In the genomic region with DNA sequence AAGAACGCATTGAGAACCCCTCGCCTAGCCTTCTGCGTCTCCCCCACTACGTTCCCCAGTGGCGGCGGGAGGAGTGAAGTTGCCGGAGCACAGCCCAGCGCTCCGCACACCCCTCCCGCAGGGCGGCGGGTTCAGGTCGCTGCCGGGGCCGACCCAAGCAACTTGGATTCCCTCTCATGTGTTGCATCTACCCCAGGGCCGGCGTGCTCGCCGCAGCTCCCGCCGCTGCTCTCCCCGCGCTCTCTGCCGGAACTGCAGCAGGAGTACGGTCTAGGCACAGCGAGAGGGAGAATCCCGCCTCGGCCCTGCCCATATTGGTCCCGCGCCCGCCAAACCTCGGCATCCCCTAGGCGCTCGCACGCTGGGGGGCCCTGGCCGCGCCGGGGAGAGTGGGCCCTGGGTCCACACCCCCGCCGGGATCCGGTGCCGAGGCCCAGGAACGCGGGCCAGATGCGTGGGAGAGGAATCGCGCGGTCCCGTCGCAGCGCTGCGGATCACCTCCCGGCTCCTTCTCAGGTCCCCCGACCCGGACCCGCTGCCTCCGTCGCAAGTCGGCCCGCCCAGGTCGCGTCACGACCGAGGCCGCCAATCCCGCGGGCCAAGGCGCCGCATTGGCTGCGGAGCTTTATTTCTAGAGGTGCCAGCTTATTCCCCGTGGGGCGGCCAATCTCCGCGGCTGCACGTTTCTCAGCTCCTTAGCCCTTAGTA, we compare ENCODE assay signal across 8 cellular contexts. TPM values are rescaled to one million over a fixed set of nuclear protein-coding genes. Genes with fewer than 3 reads are reported as not detected.
DNase-seq lines count a peak whose midpoint lies in the region; ATAC-seq and TF ChIP-seq lines count a peak whose summit lies in the region.

No MANE protein-coding gene starts in this region.

- H2AFZ ChIP-seq in trophoblast cell (ENCODE audit: insufficient read depth, low read length, poor library complexity), result peak overlapping the region; percentile 98

- H3K9ac ChIP-seq in SK-N-MC (ENCODE audit: insufficient read length) (peak overlapping the region; percentile 68), trophoblast cell (ENCODE audit: low read length) (peak overlapping the region; percentile 78)

- intact Hi-C loops in transverse colon (cut with DNase I; ENCODE audit: low total_unique reads), result no loop called here

- H3K27ac Mint-ChIP-seq in activated naive CD8-positive, alpha-beta T cell treated with anti-CD3 and anti-CD28 coated beads, Interleukin-2, amount 10 ng/mL, durations not matched to agents 7 days and 5 days, result peak overlapping the region; percentile 99

- peak overlapping the region; percentile 90 for H2BK120ac ChIP-seq in trophoblast cell (ENCODE audit: insufficient read depth, low read length, poor library complexity)

- peak; percentile 86 for TF ChIP-seq POLR2A in transverse colon (IDR thresholded peaks at IDR 0.05)

- H2BK12ac ChIP-seq in trophoblast cell (ENCODE audit: low read length), result peak overlapping the region; percentile 68

- peak overlapping the region; percentile 84 for H3K4me2 ChIP-seq in trophoblast cell (ENCODE audit: low read length)

- peaks cover 6% of the 10 kb centered on the region for H3K27me3 Mint-ChIP-seq in activated naive CD8-positive, alpha-beta T cell treated with anti-CD3 and anti-CD28 coated beads, Interleukin-2, amount 10 ng/mL, durations not matched to agents 7 days and 5 days

- peaks cover 6% of the 10 kb centered on the region for H3K36me3 Mint-ChIP-seq in activated naive CD8-positive, alpha-beta T cell treated with anti-CD3 and anti-CD28 coated beads, Interleukin-2, amount 10 ng/mL, durations not matched to agents 7 days and 5 days

- H4K12ac ChIP-seq in trophoblast cell (ENCODE audit: low read depth, low read length), result peak overlapping the region; percentile 96

- peaks cover 45% of the 10 kb centered on the region for H3K27me3 ChIP-seq in cardiac muscle cell
- H3K27me3 ChIP-seq in trophoblast cell (ENCODE audit: insufficient read depth, low read length), result peaks cover 2% of the 10 kb centered on the region
- no peaks in the 10 kb centered on the region for H3K27me3 ChIP-seq in transverse colon

- TF ChIP-seq EP300 in transverse colon (IDR thresholded peaks at IDR 0.05; ENCODE audit: low read depth), result no peak

- H4K8ac ChIP-seq in trophoblast cell (ENCODE audit: low read depth, low read length), result peak overlapping the region; percentile 72

- H2BK5ac ChIP-seq in trophoblast cell (ENCODE audit: low read depth, low read length, poor library complexity), result peak overlapping the region; percentile 60

- no peaks in the 10 kb centered on the region for H3K4me1 ChIP-seq in cardiac muscle cell (ENCODE audit: low read depth)
- H3K4me1 ChIP-seq in trophoblast cell (ENCODE audit: control insufficient read depth in 1 of 2, insufficient read depth in 2 of 2, low read length in 2 of 2), result peaks cover 2 to 6% of the 10 kb centered on the region in 2 experiments
- peaks cover 6 to 27% (median 18%) of the 10 kb centered on the region in 4 donors for H3K4me1 ChIP-seq in transverse colon

- H3K4me3 ChIP-seq in SK-N-MC (peak overlapping the region; percentile 78), cardiac muscle cell (peak overlapping the region; percentile 82), trophoblast cell (ENCODE audit: low read depth, low read length) (peak overlapping the region; percentile 90), transverse colon (peak overlapping the region; percentile 67 to 92 (median 82))

- H3K4me1 Mint-ChIP-seq in activated naive CD8-positive, alpha-beta T cell treated with anti-CD3 and anti-CD28 coated beads, Interleukin-2, amount 10 ng/mL, durations not matched to agents 7 days and 5 days, result peaks cover 23% of the 10 kb centered on the region

- H3K14ac ChIP-seq in trophoblast cell (ENCODE audit: low read length), result peak overlapping the region; percentile 94

- H3K18ac ChIP-seq in trophoblast cell (ENCODE audit: low read length), result peak overlapping the region; percentile 89

- ATAC-seq in activated naive CD8-positive, alpha-beta T cell treated with anti-CD3 and anti-CD28 coated beads, Interleukin-2, amount 10 ng/mL, durations not matched to agents 7 days and 5 days (ENCODE audit: low read depth), result peak; percentile 53

- H4K91ac ChIP-seq in trophoblast cell (ENCODE audit: low read depth, low read length), result peak overlapping the region; percentile 84

- TF ChIP-seq CTCF in cardiac muscle cell (IDR thresholded peaks at IDR 0.05; ENCODE audit: low read depth, low read length), result no peak
- peak in 3 of 5 experiments; percentile 6 to 44 (median 22) for TF ChIP-seq CTCF in transverse colon (IDR thresholded peaks at IDR 0.05)

- H3K4me3 Mint-ChIP-seq in activated naive CD8-positive, alpha-beta T cell treated with anti-CD3 and anti-CD28 coated beads, Interleukin-2, amount 10 ng/mL, durations not matched to agents 7 days and 5 days, result peak overlapping the region; percentile 98

- peak overlapping the region; percentile 86 for H3K4ac ChIP-seq in trophoblast cell (ENCODE audit: low read depth, low read length)

- no peak overlapping the region for H3K23ac ChIP-seq in trophoblast cell (ENCODE audit: low read length)

- 0 out of 2 replicates have a peak overlapping the region, but pooled peaks have one; percentile 1 for H3K27ac ChIP-seq in SK-N-MC
- H3K27ac ChIP-seq in cardiac muscle cell, result no peak overlapping the region
- H3K27ac ChIP-seq in trophoblast cell (ENCODE audit: low read depth, low read length), result peak overlapping the region; percentile 27
- H3K27ac ChIP-seq in transverse colon, result peak overlapping the region; percentile 77 to 92 (median 90)

- no peaks in the 10 kb centered on the region for H3K9me3 ChIP-seq in SK-N-MC (ENCODE audit: low read depth, low read length)
- no peaks in the 10 kb centered on the region for H3K9me3 ChIP-seq in cardiac muscle cell (ENCODE audit: low read depth)
- H3K9me3 ChIP-seq in trophoblast cell (ENCODE audit: insufficient read depth, low read depth, low read length), result no peaks in the 10 kb centered on the region
- H3K9me3 ChIP-seq in transverse colon, result no peaks in the 10 kb centered on the region

- H3K36me3 ChIP-seq in SK-N-MC (ENCODE audit: insufficient read depth, low read length) (no peaks in the 10 kb centered on the region), cardiac muscle cell (no peaks in the 10 kb centered on the region), trophoblast cell (ENCODE audit: control insufficient read depth in 1 of 2, insufficient read depth in 2 of 2, low read length in 2 of 2) (peaks cover 0 to 3% of the 10 kb centered on the region in 2 experiments), transverse colon (no peaks in the 10 kb centered on the region)

- POLR2A ChIA-PET in activated naive CD8-positive, alpha-beta T cell treated with anti-CD3 and anti-CD28 coated beads, Interleukin-2, amount 10 ng/mL, durations not matched to agents 7 days and 5 days (lab: Charles Lee), result interaction anchor here (0.6 to 6.5 kb wide), 11 partner anchors 8 to 159 kb away, joined by 3 to 119 read pairs (median 5); a partner anchor contains a TSS

- peaks cover 10% of the 10 kb centered on the region for H3K79me1 ChIP-seq in trophoblast cell (ENCODE audit: low read length)

- peaks cover 12% of the 10 kb centered on the region for H3K79me2 ChIP-seq in trophoblast cell (ENCODE audit: control insufficient read depth, insufficient read depth, low read length, poor library complexity)

- DNase-seq in ELR (ENCODE audit: low read depth), result peak; percentile 85
- peak; percentile 20 for DNase-seq in GOT3 (lab: John Stamatoyannopoulos, UW)
- DNase-seq in LoVo (ENCODE audit: low spot score), result peak; percentile 92
- no peak for DNase-seq in SK-N-MC (ENCODE audit: low read depth, low spot score)
- peak; percentile 84 for DNase-seq in activated naive CD8-positive, alpha-beta T cell treated with anti-CD3 and anti-CD28 coated beads, Interleukin-2, amount 10 ng/mL, durations not matched to agents 7 days and 5 days
- peak; percentile 82 to 89 for DNase-seq in cardiac muscle cell (ENCODE audit: low read depth in 1 of 2, low spot score in 1 of 2)
- peak; percentile 72 to 84 for DNase-seq in trophoblast cell
- peak; percentile 90 for DNase-seq in transverse colon

- in situ Hi-C loops in transverse colon (cut with MboI; ENCODE audit: low pct_ligation_motif_present in 1 of 4, low pct_unique_long_range_greater_than_20kb in 1 of 4, low sequenced_read_pairs in 3 of 4), result no loop called here

- no peaks in the 10 kb centered on the region for H3K9me3 Mint-ChIP-seq in activated naive CD8-positive, alpha-beta T cell treated with anti-CD3 and anti-CD28 coated beads, Interleukin-2, amount 10 ng/mL, durations not matched to agents 7 days and 5 days

- peak overlapping the region; percentile 55 for H2AK5ac ChIP-seq in trophoblast cell (ENCODE audit: low read length)

- WGBS in trophoblast cell (ENCODE audit: extremely low coverage, insufficient coverage, insufficient read length), result no CpG with 5 or more reads among the region's 75 CpGs
- WGBS in transverse colon (ENCODE audit: low coverage in 1 of 2), 2 donors, result 0% methylated on average over 53 of the region's 75 CpGs; no CpG with 5 or more reads in 1 of the 2 donors

RNA-seq across cellular contexts. Expression of a gene that starts 0.6 kb away (rescaled TPM):
- 10 to 100 TPM; 56.1 to 59.5 TPM for total RNA-seq in activated naive CD8-positive, alpha-beta T cell treated with anti-CD3 and anti-CD28 coated beads, Interleukin-2, amount 10 ng/mL, durations not matched to agents 7 days and 5 days
- total RNA-seq in cardiac muscle cell (13.9 and 20.3 TPM in 2 replicates), transverse colon (10 to 100 TPM in 2 of 4 donors, 1 to 10 TPM in 1, not detected in 1; 2.2 to 59.4 (median 19.1) TPM)
- 26.2 and 38.0 TPM in 2 replicates for polyA plus RNA-seq in cardiac muscle cell
- polyA plus RNA-seq in trophoblast cell (2013), result 31.0 and 31.1 TPM in 2 replicates
